In genomic region chr14:77375973-77376372, GRCh38 we compare ENCODE assay signal across 1 cellular context.
TF ChIP-seq lines count a peak whose summit lies in the region.

No MANE protein-coding gene starts in this region.

TF ChIP-seq in GM23338, 12 proteins besides CTCF, POLR2A, EP300 and RAD21 (continued from another document):
- TF ChIP-seq ZNF462 (CRISPR knock-in tag; IDR thresholded peaks at IDR 0.05) (no peak), POLR2AphosphoS5 (IDR thresholded peaks at IDR 0.05; ENCODE audit: low read depth) (no peak), ZNF331 (CRISPR knock-in tag; IDR thresholded peaks at IDR 0.05; ENCODE audit: low read depth) (no peak), ZNF114 (CRISPR knock-in tag; IDR thresholded peaks at IDR 0.05) (no peak), EZH2 (IDR thresholded peaks at IDR 0.05; ENCODE audit: low read depth, unreplicated experiment) (no peak), EZH2phosphoT487 (IDR thresholded peaks at IDR 0.05; ENCODE audit: unreplicated experiment) (no peak), ETS1 (IDR thresholded peaks at IDR 0.05) (no peak)
